Comparison of ENCODE assay signal across 12 cellular contexts in the genomic region with DNA sequence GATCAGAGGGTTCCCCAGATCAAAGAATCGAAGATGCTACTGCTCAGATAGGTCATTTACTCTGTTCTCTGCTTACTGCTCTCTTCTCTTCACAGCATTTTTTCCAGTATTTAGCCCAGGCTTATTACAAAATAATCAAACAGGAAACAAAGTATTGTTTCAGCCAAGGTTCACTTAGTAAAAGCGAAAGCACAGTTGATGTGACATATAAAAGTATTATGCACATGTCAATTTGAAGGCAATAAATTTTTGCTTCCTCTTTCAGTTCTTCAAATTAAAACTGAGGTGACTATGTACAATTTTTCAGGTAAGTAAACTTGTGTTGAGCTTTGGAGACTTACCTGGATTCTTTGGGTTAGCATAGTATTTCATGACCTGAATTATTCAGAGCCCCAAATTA.
"Had no signal": no experiment of that assay in that cellular context is flagged by ENCODE, and none has a peak within 500 bp of the region (broad histone marks: within the 10 kb centered on the region; RNA-seq: fewer than 3 reads in every experiment).

No MANE protein-coding gene starts in this region.

- H3K4me3 ChIP-seq: lung, upper lobe of left lung had no signal

- H3K36me3 ChIP-seq: upper lobe of left lung had no signal

- H3K27me3 Mint-ChIP-seq: activated CD4-positive, alpha-beta T cell treated with anti-CD3 and anti-CD28 coated beads for 36 hours; activated naive CD8-positive, alpha-beta T cell; stimulated activated naive CD8-positive, alpha-beta T cell treated with anti-CD3 and anti-CD28 coated beads, Interleukin-15, amount 100 ng/mL, for 72 hours had no signal

- H3K36me3 Mint-ChIP-seq: activated naive CD8-positive, alpha-beta T cell had no signal

- H3K9me3 ChIP-seq: upper lobe of left lung had no signal

- DNase-seq: activated CD4-positive, alpha-beta T cell treated with anti-CD3 and anti-CD28 coated beads for 36 hours; activated CD4-positive, alpha-beta T cell treated with anti-CD3 and anti-CD28 coated beads, Interleukin-2, amount 50 U/mL, for 48 hours; effector memory CD4-positive, alpha-beta T cell; islet precursor cell; stimulated activated naive CD8-positive, alpha-beta T cell treated with anti-CD3 and anti-CD28 coated beads, Interleukin-15, amount 100 ng/mL, for 72 hours; upper lobe of left lung had no signal

- H3K27ac ChIP-seq: upper lobe of left lung had no signal

- H3K4me1 ChIP-seq: upper lobe of left lung had no signal

- ATAC-seq: activated CD4-positive, alpha-beta T cell treated with anti-CD3 and anti-CD28 coated beads for 36 hours; stimulated activated naive CD8-positive, alpha-beta T cell treated with anti-CD3 and anti-CD28 coated beads, Interleukin-15, amount 100 ng/mL, for 72 hours had no signal

- H3K4me1 Mint-ChIP-seq: activated CD4-positive, alpha-beta T cell treated with anti-CD3 and anti-CD28 coated beads for 36 hours; stimulated activated naive CD8-positive, alpha-beta T cell treated with anti-CD3 and anti-CD28 coated beads, Interleukin-15, amount 100 ng/mL, for 72 hours had no signal

- H3K27me3 ChIP-seq: upper lobe of left lung had no signal

- H3K27ac Mint-ChIP-seq: activated CD4-positive, alpha-beta T cell treated with anti-CD3 and anti-CD28 coated beads for 36 hours; activated naive CD8-positive, alpha-beta T cell; activated T-helper 1 cell treated with anti-CD3 and anti-CD28 coated beads, Interleukin-12 subunit alpha, Interleukin-12 subunit beta, Interleukin-2, Interleukin-4 antibody, amounts not matched to agents 30 ng/mL and 10 ng/mL and 1 ng/mL, durations not matched to agents 14 hours and 24 hours and 36 hours; nephron; stimulated activated naive CD8-positive, alpha-beta T cell treated with anti-CD3 and anti-CD28 coated beads, Interleukin-15, amount 100 ng/mL, for 72 hours; T-helper 2 cell treated with Interferon-gamma antibody and Interleukin-4, amounts not matched to agents 5 μg/mL and 100 μg/mL, for 36 hours; WTC11 had no signal

- H3K4me3 Mint-ChIP-seq: activated CD4-positive, alpha-beta T cell treated with anti-CD3 and anti-CD28 coated beads for 36 hours; activated naive CD8-positive, alpha-beta T cell; activated T-helper 1 cell treated with anti-CD3 and anti-CD28 coated beads, Interleukin-12 subunit alpha, Interleukin-12 subunit beta, Interleukin-2, Interleukin-4 antibody, amounts not matched to agents 30 ng/mL and 10 ng/mL and 1 ng/mL, durations not matched to agents 14 hours and 24 hours and 36 hours; nephron; stimulated activated naive CD8-positive, alpha-beta T cell treated with anti-CD3 and anti-CD28 coated beads, Interleukin-15, amount 100 ng/mL, for 72 hours; T-helper 2 cell treated with Interferon-gamma antibody and Interleukin-4, amounts not matched to agents 5 μg/mL and 100 μg/mL, for 36 hours; WTC11 had no signal
